ENCODE assay signal across 16 cellular contexts in the genomic region with DNA sequence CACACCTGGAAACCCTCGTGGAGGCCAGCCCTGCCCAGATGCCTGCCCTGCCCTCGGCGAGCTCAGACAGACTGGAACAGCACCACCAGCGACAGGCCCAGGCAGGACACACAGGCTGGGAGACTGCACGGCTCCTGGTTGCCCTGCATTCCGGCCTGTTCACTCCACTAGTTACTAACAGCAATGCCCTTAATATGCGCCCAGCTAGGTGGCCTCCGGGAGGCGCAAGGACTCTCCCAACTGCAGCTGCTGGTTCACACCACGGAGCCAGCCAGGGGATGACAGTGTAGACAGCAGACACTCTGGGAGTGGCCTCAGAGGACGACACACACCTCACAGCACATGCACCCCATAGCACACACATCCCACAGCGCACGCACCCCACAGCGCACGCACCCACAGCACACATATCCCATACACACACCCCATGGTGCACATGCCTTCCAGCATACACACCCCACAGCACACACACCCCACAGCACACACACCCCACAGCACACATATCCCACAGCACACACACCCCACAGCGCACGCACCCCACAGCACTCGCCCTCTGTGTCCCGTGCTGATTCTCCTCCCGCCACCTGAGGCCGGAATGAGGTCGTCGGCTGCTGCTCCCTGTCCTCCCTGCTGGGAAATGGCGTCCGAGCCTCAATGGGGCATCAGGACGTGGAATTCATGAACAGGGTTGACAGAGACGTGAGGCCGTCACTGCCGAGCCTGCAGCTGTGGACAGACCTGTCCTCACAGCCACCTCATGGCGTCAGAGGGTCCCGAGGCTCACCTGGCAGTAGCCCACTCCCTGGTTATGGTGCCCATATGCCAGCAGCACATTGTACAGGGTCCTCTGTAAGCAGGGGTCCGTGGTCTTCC. TPM values are rescaled to one million over a fixed set of nuclear protein-coding genes. Genes with fewer than 3 reads are reported as not detected.
DNase-seq lines count a peak whose midpoint lies in the region; ATAC-seq and TF ChIP-seq lines count a peak whose summit lies in the region.
"Had no signal": no experiment of that assay in that cellular context is flagged by ENCODE, and none has a peak within 500 bp of the region (broad histone marks: within the 10 kb centered on the region; RNA-seq: fewer than 3 reads in every experiment).

No MANE protein-coding gene starts in this region.

- no peak overlapping the region for H3K4me3 Mint-ChIP-seq in activated CD4-positive, alpha-beta T cell treated with anti-CD3 and anti-CD28 coated beads for 36 hours
- H3K4me3 Mint-ChIP-seq in stimulated activated memory B cell treated with anti-CD40 and anti-IgM and Interleukin-4, amounts not matched to agents 10 μg/mL and 1 μg/mL and 100 μg/mL, for 72 hours, result no peak overlapping the region

- no peaks in the 10 kb centered on the region for H3K4me1 Mint-ChIP-seq in activated CD4-positive, alpha-beta T cell treated with anti-CD3 and anti-CD28 coated beads for 36 hours
- no peaks in the 10 kb centered on the region for H3K4me1 Mint-ChIP-seq in stimulated activated memory B cell treated with anti-CD40 and anti-IgM and Interleukin-4, amounts not matched to agents 10 μg/mL and 1 μg/mL and 100 μg/mL, for 72 hours

- DNase-seq in activated CD4-positive, alpha-beta T cell treated with anti-CD3 and anti-CD28 coated beads for 36 hours, result peak; percentile 32
- DNase-seq in activated CD4-positive, alpha-beta T cell treated with anti-CD3 and anti-CD28 coated beads, Interleukin-2, amount 50 U/mL, for 4 hours, result no peak
- DNase-seq in NB4 (ENCODE audit: low read depth) (peak; percentile 47), epithelial cell of esophagus (ENCODE audit: low read depth) (peak; percentile 58), head of caudate nucleus (no peak), COLO829 (ENCODE audit: low spot score) (no peak), NCI-H345 (lab: John Stamatoyannopoulos, UW) (no peak)
- DNase-seq: activated CD4-positive, CD25-positive, alpha-beta regulatory T cell; amniotic stem cell; dermis blood vessel endothelial cell; DMS79; midbrain; NCI-H1105 treated with DMSO at 0.1 percent for 48 hours; NCI-H774 had no signal

- H3K9me3 Mint-ChIP-seq in activated CD4-positive, alpha-beta T cell treated with anti-CD3 and anti-CD28 coated beads for 36 hours (ENCODE audit: low read depth), result no peaks in the 10 kb centered on the region
- H3K9me3 Mint-ChIP-seq in stimulated activated memory B cell treated with anti-CD40 and anti-IgM and Interleukin-4, amounts not matched to agents 10 μg/mL and 1 μg/mL and 100 μg/mL, for 72 hours, result no peaks in the 10 kb centered on the region

- POLR2A ChIA-PET in activated CD4-positive, alpha-beta T cell treated with anti-CD3 and anti-CD28 coated beads for 36 hours (lab: Charles Lee), result no interaction called here

- intact Hi-C loops in activated CD4-positive, alpha-beta T cell treated with anti-CD3 and anti-CD28 coated beads for 36 hours (cut with DNase I, micrococcal nuclease), result loop anchor here in 1 of 2 experiments (1.0 kb wide), 1 partner anchor 44 kb away; no protein-coding TSS in a partner anchor
- intact Hi-C loops in head of caudate nucleus (cut with DNase I), result no loop called here

- H3K27ac Mint-ChIP-seq in activated CD4-positive, alpha-beta T cell treated with anti-CD3 and anti-CD28 coated beads for 36 hours, result no peak overlapping the region
- H3K27ac Mint-ChIP-seq in stimulated activated memory B cell treated with anti-CD40 and anti-IgM and Interleukin-4, amounts not matched to agents 10 μg/mL and 1 μg/mL and 100 μg/mL, for 72 hours, result no peak overlapping the region

- H3K4me3 ChIP-seq in NB4 (ENCODE audit: low read depth, low read length), result no peak overlapping the region
- no peak overlapping the region for H3K4me3 ChIP-seq in epithelial cell of esophagus (ENCODE audit: low read length)
- H3K4me3 ChIP-seq: vagina had no signal

- no peaks in the 10 kb centered on the region for H3K36me3 Mint-ChIP-seq in activated CD4-positive, alpha-beta T cell treated with anti-CD3 and anti-CD28 coated beads for 36 hours (ENCODE audit: low read depth)
- no peaks in the 10 kb centered on the region for H3K36me3 Mint-ChIP-seq in stimulated activated memory B cell treated with anti-CD40 and anti-IgM and Interleukin-4, amounts not matched to agents 10 μg/mL and 1 μg/mL and 100 μg/mL, for 72 hours

- CTCF ChIA-PET in activated CD4-positive, alpha-beta T cell treated with anti-CD3 and anti-CD28 coated beads for 36 hours (lab: Charles Lee), result no interaction called here

- TF ChIP-seq POLR2A in NB4 (IDR thresholded peaks at IDR 0.05; ENCODE audit: extremely low read depth, insufficient read length), result no peak

- TF ChIP-seq CTCF in NB4 (IDR thresholded peaks at IDR 0.05; ENCODE audit: low read depth, low read length) (peak; percentile 27), epithelial cell of esophagus (IDR thresholded peaks at IDR 0.05; ENCODE audit: insufficient read depth, low read depth, low read length, missing control alignments) (no peak)

- H3K27me3 Mint-ChIP-seq in activated CD4-positive, alpha-beta T cell treated with anti-CD3 and anti-CD28 coated beads for 36 hours, result peaks cover 2% of the 10 kb centered on the region
- peaks cover 35% of the 10 kb centered on the region for H3K27me3 Mint-ChIP-seq in stimulated activated memory B cell treated with anti-CD40 and anti-IgM and Interleukin-4, amounts not matched to agents 10 μg/mL and 1 μg/mL and 100 μg/mL, for 72 hours

- ATAC-seq in activated CD4-positive, alpha-beta T cell treated with anti-CD3 and anti-CD28 coated beads for 36 hours, result peak; percentile 63
- peak; percentile 38 for ATAC-seq in stimulated activated memory B cell treated with anti-CD40 and anti-IgM and Interleukin-4, amounts not matched to agents 10 μg/mL and 1 μg/mL and 100 μg/mL, for 72 hours

RNA-seq across cellular contexts. Expression of a gene that starts 13.6 kb away (rescaled TPM):
- 1 to 10 TPM; 1.6 to 2.1 TPM for total RNA-seq in activated CD4-positive, alpha-beta T cell treated with anti-CD3 and anti-CD28 coated beads for 36 hours

RNA-seq across cellular contexts. Expression of a gene that starts 53.3 kb away (rescaled TPM):
- 10 to 100 TPM; 32.2 to 36.0 TPM for total RNA-seq in activated CD4-positive, alpha-beta T cell treated with anti-CD3 and anti-CD28 coated beads for 36 hours

Comparison
In these comparisons a context has a peak if more than half of its experiments do, and no peak if none do; other contexts are left out.
1. DNase-seq: peak in activated CD4-positive, alpha-beta T cell treated with anti-CD3 and anti-CD28 coated beads for 36 hours (single experiment), NB4 (single experiment) and epithelial cell of esophagus (single experiment); none in activated CD4-positive, alpha-beta T cell treated with anti-CD3 and anti-CD28 coated beads, Interleukin-2, amount 50 U/mL, for 4 hours (0 of 2), head of caudate nucleus (0 of 42), COLO829 (single experiment) and NCI-H345 (single experiment).